Comparison of ENCODE assay signal across 9 cellular contexts in genomic region chr22:32836286-32836859, GRCh38. TPM values are rescaled to one million over a fixed set of nuclear protein-coding genes. Genes with fewer than 3 reads are reported as not detected.
DNase-seq lines count a peak whose midpoint lies in the region; ATAC-seq, FAIRE-seq and TF ChIP-seq lines count a peak whose summit lies in the region.
"Had no signal": no experiment of that assay in that cellular context is flagged by ENCODE, and none has a peak within 500 bp of the region (broad histone marks: within the 10 kb centered on the region; RNA-seq: fewer than 3 reads in every experiment).

No MANE protein-coding gene starts in this region.

- ATAC-seq in CD4-positive, alpha-beta T cell (ENCODE audit: poor library complexity), result no peak
- ATAC-seq in K562, result peak; percentile 55; the same call in 2 of the 3 replicates
- ATAC-seq in HG03342 (IDR thresholded peaks at IDR 0.05; ENCODE audit: unreplicated experiment), result no peak
- ATAC-seq in T-cell (replicated peaks in 1 of 4), result no peak

- no peaks in the 10 kb centered on the region for H4K20me1 ChIP-seq in K562 (replicated peaks; ENCODE audit: control insufficient read depth, insufficient read depth, low read length)

- no peak for TF ChIP-seq POLR2A in K562 (conservative IDR thresholded peaks at IDR 0.05)

- no peaks in the 10 kb centered on the region for H3K9me1 ChIP-seq in K562 (ENCODE audit: control insufficient read depth, insufficient read depth, low read length)

- no peaks in the 10 kb centered on the region for H3K36me3 ChIP-seq in K562 (ENCODE audit: control insufficient read depth, insufficient read depth, low read length)

- H3K4me2 ChIP-seq in K562 (ENCODE audit: insufficient read depth, low read length), result no peak overlapping the region

- no peak for DNase-seq in CD4-positive, alpha-beta T cell
- DNase-seq in HFFc6 (no peak), K562 (ENCODE audit: extremely low read depth in 1 of 4, low spot score in 3 of 4) (peak; percentile 20 to 54 (median 42)), activated T-cell treated with anti-CD3 and anti-CD28 coated beads for 4 hours (no peak), T-cell (no peak), NCI-H774 (lab: John Stamatoyannopoulos, UW) (no peak)

- H3K9ac ChIP-seq in K562 (ENCODE audit: insufficient read depth in 1 of 2, low read depth in 2 of 2, low read length in 2 of 2), result no peak overlapping the region

- FAIRE-seq in K562 (lab: Jason Lieb, UNC), result peak; percentile 29

- TF ChIP-seq CTCF in CD4-positive, alpha-beta T cell (IDR thresholded peaks at IDR 0.05), result peak; percentile 54
- TF ChIP-seq CTCF in HFFc6 (IDR thresholded peaks at IDR 0.05), result peak; percentile 81
- TF ChIP-seq CTCF in K562 (IDR thresholded peaks at IDR 0.05 in 2 of 3, conservative IDR thresholded peaks at IDR 0.05 in 1 of 3; ENCODE audit: insufficient read depth in 2 of 3, low read depth in 1 of 3, low read length in 3 of 3), result peak; percentile 30 to 60 (median 54); a peak in 5 of 6 replicates
- TF ChIP-seq CTCF in nephron (IDR thresholded peaks at IDR 0.05; ENCODE audit: unreplicated experiment in 3 of 3), result peak; percentile 56 to 69 (median 58)

- CTCF ChIA-PET in CD4-positive, alpha-beta T cell (lab: Charles Lee), result interaction anchor here (1.3 kb wide), 1 partner anchor 39 kb away, joined by 4 read pairs; no protein-coding TSS in a partner anchor
- CTCF ChIA-PET in K562 (lab: Yijun Ruan, JAX; ENCODE audit: low intra/inter-chr PET ratio), result no interaction called here
- CTCF ChIA-PET in T-cell (lab: Charles Lee), result no interaction called here

- no peaks in the 10 kb centered on the region for H3K27me3 Mint-ChIP-seq in CD4-positive, alpha-beta T cell
- peaks cover 11% of the 10 kb centered on the region; the same call in 1 of the 2 replicates for H3K27me3 Mint-ChIP-seq in HFFc6 (ENCODE audit: insufficient read depth)
- no peaks in the 10 kb centered on the region for H3K27me3 Mint-ChIP-seq in nephron (ENCODE audit: low read depth)
- H3K27me3 Mint-ChIP-seq in T-cell, result peaks cover 0 to 13% of the 10 kb centered on the region in 2 donors
- H3K27me3 Mint-ChIP-seq: activated naive CD4-positive, alpha-beta T cell treated with anti-CD3 and anti-CD28 coated beads, Interleukin-2, amount 50 U/mL, for 24 hours had no signal

- WGBS in K562 (ENCODE audit: insufficient coverage, low coverage, missing lambda C conversion rate), result 11% methylated on average over 5 of the region's 5 CpGs

- H3K36me3 Mint-ChIP-seq in CD4-positive, alpha-beta T cell (ENCODE audit: low read depth), result no peaks in the 10 kb centered on the region
- H3K36me3 Mint-ChIP-seq in HFFc6 (ENCODE audit: low read depth) (peaks cover 9% of the 10 kb centered on the region; the same call in 1 of the 2 replicates), nephron (ENCODE audit: low read depth) (no peaks in the 10 kb centered on the region), T-cell (no peaks in the 10 kb centered on the region)
- H3K36me3 Mint-ChIP-seq: activated naive CD4-positive, alpha-beta T cell treated with anti-CD3 and anti-CD28 coated beads, Interleukin-2, amount 50 U/mL, for 24 hours had no signal

- H3K79me2 ChIP-seq in K562 (ENCODE audit: control insufficient read depth, insufficient read depth, low read length), result no peaks in the 10 kb centered on the region

- peaks cover 9% of the 10 kb centered on the region for H3K4me1 Mint-ChIP-seq in CD4-positive, alpha-beta T cell (ENCODE audit: low read depth)
- peaks cover 38% of the 10 kb centered on the region for H3K4me1 Mint-ChIP-seq in HFFc6 (ENCODE audit: low read depth)
- H3K4me1 Mint-ChIP-seq in nephron, result peaks cover 72% of the 10 kb centered on the region
- H3K4me1 Mint-ChIP-seq in T-cell, result peaks cover 9 to 10% (median 9%) of the 10 kb centered on the region in 3 donors

- H3K9me3 Mint-ChIP-seq in CD4-positive, alpha-beta T cell, result no peaks in the 10 kb centered on the region
- no peaks in the 10 kb centered on the region for H3K9me3 Mint-ChIP-seq in HFFc6
- no peaks in the 10 kb centered on the region for H3K9me3 Mint-ChIP-seq in nephron
- H3K9me3 Mint-ChIP-seq in T-cell, result no peaks in the 10 kb centered on the region
- H3K9me3 Mint-ChIP-seq: activated naive CD4-positive, alpha-beta T cell treated with anti-CD3 and anti-CD28 coated beads, Interleukin-2, amount 50 U/mL, for 24 hours had no signal

- POLR2A ChIA-PET in CD4-positive, alpha-beta T cell (lab: Charles Lee), result no interaction called here
- POLR2A ChIA-PET in K562 (lab: Yijun Ruan, JAX) (interaction anchor here (0.9 kb wide), 1 partner anchor 141 kb away, joined by 3 read pairs; no protein-coding TSS in a partner anchor), T-cell (lab: Charles Lee) (no interaction called here)

- no peaks in the 10 kb centered on the region for H3K4me1 ChIP-seq in K562 (replicated peaks in 1 of 2; ENCODE audit: control insufficient read depth in 2 of 2, insufficient read depth in 2 of 2, low read length in 2 of 2)

- no peaks in the 10 kb centered on the region for H3K27me3 ChIP-seq in CD4-positive, alpha-beta T cell (ENCODE audit: control insufficient read depth, insufficient read depth, low read length)
- no peaks in the 10 kb centered on the region; a peak in 1 of 5 replicates for H3K27me3 ChIP-seq in K562 (ENCODE audit: control insufficient read depth in 2 of 2, insufficient read depth in 2 of 2, low read length in 2 of 2)

- intact Hi-C loops in CD4-positive, alpha-beta T cell (cut with DNase I, micrococcal nuclease), result loop anchor here in 1 of 2 experiments (5.0 kb wide), 1 partner anchor 151 kb away; no protein-coding TSS in a partner anchor
- intact Hi-C loops in K562 (cut with micrococcal nuclease), result loop anchor here (5.0 kb wide), 1 partner anchor 46 kb away; no protein-coding TSS in a partner anchor

- no TSS peak for BruUV-seq in K562 (replicated peaks; lab: Mats Ljungman, UMichigan)

- H3K27ac Mint-ChIP-seq in CD4-positive, alpha-beta T cell, result no peak overlapping the region
- H3K27ac Mint-ChIP-seq in HFFc6 (no peak overlapping the region; the same call in 1 of the 2 replicates), nephron (peak overlapping the region in 1 of 3 experiments; percentile 62), T-cell (no peak overlapping the region)
- H3K27ac Mint-ChIP-seq: activated naive CD4-positive, alpha-beta T cell treated with anti-CD3 and anti-CD28 coated beads, Interleukin-2, amount 50 U/mL, for 24 hours had no signal

- no peaks in the 10 kb centered on the region for H3K9me3 ChIP-seq in CD4-positive, alpha-beta T cell (ENCODE audit: control insufficient read depth, low read length)
- no peaks in the 10 kb centered on the region for H3K9me3 ChIP-seq in K562 (replicated peaks; ENCODE audit: control insufficient read depth, insufficient read depth, low read depth, low read length)

- no peak overlapping the region for H3K4me3 Mint-ChIP-seq in CD4-positive, alpha-beta T cell
- H3K4me3 Mint-ChIP-seq in HFFc6 (no peak overlapping the region), nephron (no peak overlapping the region), T-cell (no peak overlapping the region)
- H3K4me3 Mint-ChIP-seq: activated naive CD4-positive, alpha-beta T cell treated with anti-CD3 and anti-CD28 coated beads, Interleukin-2, amount 50 U/mL, for 24 hours had no signal

- H2AFZ ChIP-seq in K562 (ENCODE audit: low read depth, low read length), result no peak overlapping the region

- TF ChIP-seq EP300 in K562 (IDR thresholded peaks at IDR 0.05; ENCODE audit: low read length), result no peak

- H3K4me3 ChIP-seq in K562, result no peak overlapping the region

- H3K27ac ChIP-seq in CD4-positive, alpha-beta T cell (ENCODE audit: low read depth, low read length), result no peak overlapping the region
- no peak overlapping the region for H3K27ac ChIP-seq in K562 (ENCODE audit: extremely low read depth, low read depth, low read length)

- in situ Hi-C loops in K562 (cut with MboI), result loop anchor here (5.0 kb wide), 1 partner anchor 151 kb away; no protein-coding TSS in a partner anchor

- TF ChIP-seq RAD21 in K562 (CRISPR knock-in tag; conservative IDR thresholded peaks at IDR 0.05 in 1 of 2, IDR thresholded peaks at IDR 0.05 in 1 of 2), result peak in 1 of 2 experiments; percentile 27; a peak in 2 of 4 replicates

TF ChIP-seq in K562, 482 proteins besides CTCF, POLR2A, EP300 and RAD21 (continues in another document):
- TF ChIP-seq ATF3 (IDR thresholded peaks at IDR 0.05), result no peak
- TF ChIP-seq ATF3 (CRISPR knock-in tag; conservative IDR thresholded peaks at IDR 0.05), result no peak
- TF ChIP-seq POLR2B (IDR thresholded peaks at IDR 0.05; ENCODE audit: low read depth, partially characterized antibody), result no peak
- no peak for TF ChIP-seq NCOR1 (IDR thresholded peaks at IDR 0.05)
- TF ChIP-seq E2F3 (CRISPR knock-in tag; IDR thresholded peaks at IDR 0.05), result no peak

RNA-seq across cellular contexts. Expression of gene TIMP3, which starts 34.9 kb away (rescaled TPM):
- under 1 TPM in 1 of 2 experiments, not detected in 1; 0.06 TPM for total RNA-seq in CD4-positive, alpha-beta T cell
- total RNA-seq in HFFc6 (2021; fragmentation: NEBNext Ultra II Directional; extraction: Animal tissue kit (Norgen Biotek cat#: 25700)), result 100 to 1,000 TPM; 303 to 525 (median 354) TPM
- total RNA-seq in K562 (2011; cell fraction: chromatin; rRNA removed; ENCODE audit: low replicate concordance), result 0.21 and 0.25 TPM in 2 replicates
- 0.13 and 0.50 TPM in 2 replicates for total RNA-seq in K562 (2011; cell fraction: nucleolus; rRNA removed)
- total RNA-seq in K562 (2011; cell fraction: nucleoplasm; rRNA removed), result 0.29 and 0.84 TPM in 2 replicates
- total RNA-seq in K562 (2014; rRNA removed) (0.14 and 0.16 TPM in 2 replicates), K562 (2014; rRNA removed; fragmentation: Illumina TruSeq; extraction: Trizol) (0.18 and 0.19 TPM in 2 replicates), K562 (2015; rRNA removed; fragmentation: Illumina TruSeq; extraction: Trizol) (0.07 and 0.15 TPM in 2 replicates), K562 (2021) (0.73 and 0.89 TPM in 2 replicates), T-cell (1 to 10 TPM in 3 of 5 donors, under 1 TPM in 2; 0.07 to 1.7 (median 1.1) TPM)
- polyA plus RNA-seq in K562 (2011; rRNA removed) (0.20 and 0.24 TPM in 2 replicates), K562 (2014; fragmentation: Illumina TruSeq; extraction: Trizol) (0.25 and 0.28 TPM in 2 replicates), K562 (2014; fragmentation: Nextera tagmentation; extraction: Ambion mirVana) (under 1 TPM; 0.10 to 0.20 TPM), K562 (2014; rRNA removed) (0.07 and 0.20 TPM in 2 replicates)
- polyA plus RNA-seq in K562 (2011; cell fraction: cytosol; rRNA removed), result 0.12 and 0.22 TPM in 2 replicates
- 0.09 and 0.10 TPM in 2 replicates for polyA plus RNA-seq in K562 (2011; cell fraction: nucleus; rRNA removed)
- 0.74 and 1.3 TPM in 2 replicates for polyA plus RNA-seq in K562 (2012)
- 0.28 and 0.30 TPM in 2 replicates for polyA minus RNA-seq in K562 (2011; rRNA and poly(A)+ RNA removed)
- polyA minus RNA-seq in K562 (2011; cell fraction: cytosol; rRNA and poly(A)+ RNA removed), result 0.19 and 0.36 TPM in 2 replicates
- 0.11 and 0.13 TPM in 2 replicates for polyA minus RNA-seq in K562 (2011; cell fraction: nucleus; rRNA and poly(A)+ RNA removed)

Comparison
In these comparisons a context has a peak if more than half of its experiments do, and no peak if none do; other contexts are left out.
1. DNase-seq: peak in K562 (4 of 4); none in CD4-positive, alpha-beta T cell (0 of 10), HFFc6 (single experiment), activated T-cell treated with anti-CD3 and anti-CD28 coated beads for 4 hours (single experiment), T-cell (0 of 34) and NCI-H774 (single experiment).
2. RNA of gene TIMP3, which starts 34.9 kb away (total RNA-seq): 303 to 525 TPM in HFFc6; 0.07 to 1.7 TPM in T-cell, 0.07 to 0.89 TPM in K562 and 0.06 TPM in CD4-positive, alpha-beta T cell; every median in the first group is over 100 times any median in the second.
3. Peak in every context shown above with its lines, with median percentiles within 50 percentile points of each other: CTCF ChIP-seq.